Comparison of ENCODE assay signal across 9 cellular contexts in the genomic region with DNA sequence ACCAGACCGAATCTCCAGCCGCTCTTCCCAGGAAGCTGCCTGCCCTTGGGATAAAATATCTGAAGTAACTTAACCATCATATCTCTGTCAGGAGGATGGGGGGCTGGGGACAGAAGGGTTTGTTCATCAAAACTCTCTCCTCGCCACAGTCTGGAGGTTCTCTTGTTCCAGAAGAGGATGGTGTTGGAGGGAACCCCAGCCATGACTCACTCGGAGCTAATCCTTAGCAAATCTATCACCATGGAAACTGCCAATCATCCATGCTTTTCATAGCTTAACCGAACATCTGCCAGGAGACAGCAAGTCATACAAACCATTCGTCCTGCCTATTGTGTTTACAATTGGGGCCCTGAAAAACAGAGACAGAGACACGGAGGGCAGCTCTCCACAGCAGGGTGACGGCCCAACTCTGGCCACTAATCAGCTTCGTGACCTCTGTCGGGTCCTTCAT.
DNase-seq lines count a peak whose midpoint lies in the region; ATAC-seq and TF ChIP-seq lines count a peak whose summit lies in the region.
"Had no signal": no experiment of that assay in that cellular context is flagged by ENCODE, and none has a peak within 500 bp of the region (broad histone marks: within the 10 kb centered on the region; RNA-seq: fewer than 3 reads in every experiment).

No MANE protein-coding gene starts in this region.

- no peak for TF ChIP-seq POLR2A in GM18505 (IDR thresholded peaks at IDR 0.05; ENCODE audit: borderline replicate concordance, extremely low read depth, insufficient read depth, insufficient read length)

- ATAC-seq in GM18505 (IDR thresholded peaks at IDR 0.05; ENCODE audit: unreplicated experiment) (no peak), GM21576 (IDR thresholded peaks at IDR 0.05; ENCODE audit: unreplicated experiment) (no peak), GM19035 (IDR thresholded peaks at IDR 0.05; ENCODE audit: unreplicated experiment) (no peak)

- no peaks in the 10 kb centered on the region for H3K27me3 Mint-ChIP-seq in osteocyte (ENCODE audit: unreplicated experiment)
- H3K27me3 Mint-ChIP-seq: IgD-negative memory B cell had no signal

- H3K4me1 Mint-ChIP-seq in osteocyte (ENCODE audit: unreplicated experiment), result peaks cover 35% of the 10 kb centered on the region

- peak; percentile 99 for DNase-seq in GM04503 (ENCODE audit: low read depth)
- DNase-seq in NCI-H82 (lab: John Stamatoyannopoulos, UW), result peak; percentile 98
- peak; percentile 64 for DNase-seq in epidermal melanocyte (ENCODE audit: insufficient read length, low spot score)
- DNase-seq in osteocyte (ENCODE audit: extremely low spot score, unreplicated experiment), result no peak
- no peak for DNase-seq in central memory CD4-positive, alpha-beta T cell

- H3K9me3 Mint-ChIP-seq in osteocyte (ENCODE audit: unreplicated experiment), result no peaks in the 10 kb centered on the region
- H3K9me3 Mint-ChIP-seq: IgD-negative memory B cell had no signal

- no peaks in the 10 kb centered on the region for H3K36me3 Mint-ChIP-seq in osteocyte (ENCODE audit: unreplicated experiment)
- H3K36me3 Mint-ChIP-seq: IgD-negative memory B cell had no signal

- H3K4me3 Mint-ChIP-seq in osteocyte (ENCODE audit: unreplicated experiment), result no peak overlapping the region

- TF ChIP-seq CTCF in osteocyte (IDR thresholded peaks at IDR 0.05), result no peak

- peak overlapping the region; percentile 83 for H3K27ac Mint-ChIP-seq in osteocyte (ENCODE audit: unreplicated experiment)

Comparison
In these comparisons a context has a peak if more than half of its experiments do, and no peak if none do; other contexts are left out.
1. DNase-seq: peak in GM04503 (single experiment), NCI-H82 (single experiment) and epidermal melanocyte (single experiment); none in osteocyte (single experiment) and central memory CD4-positive, alpha-beta T cell (single experiment).